In the genomic region with DNA sequence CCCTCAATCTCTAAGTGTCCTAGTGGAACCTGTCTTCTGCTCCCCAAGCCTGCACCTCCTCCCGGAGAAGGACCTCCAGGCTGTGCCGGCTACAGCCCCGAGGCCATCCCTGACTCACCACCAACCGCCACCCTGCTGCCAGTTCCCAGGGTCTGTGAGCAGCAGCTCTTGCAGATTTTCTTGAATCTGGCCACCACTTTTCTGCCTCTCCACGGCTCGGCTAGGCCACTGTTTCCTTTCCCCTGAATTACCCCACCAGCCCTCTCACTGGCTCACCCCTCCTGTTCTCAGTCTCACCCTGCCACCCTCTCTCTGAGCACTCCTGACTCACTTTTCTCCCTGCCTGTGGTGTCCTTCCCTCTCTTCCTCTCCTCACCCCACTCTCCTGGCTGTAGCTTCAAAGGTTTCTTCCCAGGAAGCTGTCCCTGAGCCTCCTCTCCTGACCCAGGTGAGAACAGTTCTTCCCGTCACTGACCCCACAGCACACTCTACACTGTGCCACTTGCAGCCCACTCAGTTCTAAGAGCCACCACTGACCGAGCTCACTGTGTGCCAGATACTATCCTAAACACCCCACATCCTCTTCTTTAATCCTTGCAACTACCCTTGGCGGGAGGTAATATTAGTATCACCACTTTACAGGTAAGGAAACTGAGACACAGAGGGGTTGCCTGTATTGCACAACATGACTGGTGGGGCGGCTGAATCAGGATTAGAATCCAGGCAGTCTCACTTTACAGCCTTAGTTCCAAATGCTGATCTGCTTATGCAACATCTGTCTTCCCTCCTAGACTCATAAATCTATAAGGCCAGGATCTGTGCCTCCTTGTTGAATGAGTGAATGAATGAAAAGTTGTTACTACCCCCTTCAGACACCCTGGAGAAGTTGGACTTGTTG, we compare ENCODE assay signal across 8 cellular contexts.
DNase-seq lines count a peak whose midpoint lies in the region; ATAC-seq and TF ChIP-seq lines count a peak whose summit lies in the region.

No MANE protein-coding gene starts in this region.

- H3K27me3 Mint-ChIP-seq in activated CD8-positive, alpha-beta T cell treated with anti-CD3 and anti-CD28 coated beads, Interleukin-2, amount 10 ng/mL, durations not matched to agents 7 days and 5 days (ENCODE audit: low read depth): no peaks in the 10 kb centered on the region

- H3K4me3 ChIP-seq in left ventricle myocardium inferior: no peak overlapping the region
- H3K4me3 ChIP-seq in right cardiac atrium (ENCODE audit: low read length): no peak overlapping the region
- no peak overlapping the region for H3K4me3 ChIP-seq in vagina

- no peak for TF ChIP-seq CTCF in left ventricle myocardium inferior (IDR thresholded peaks at IDR 0.05; ENCODE audit: borderline replicate concordance)
- TF ChIP-seq CTCF in vagina (IDR thresholded peaks at IDR 0.05): no peak

- H3K36me3 ChIP-seq in left ventricle myocardium inferior (no peaks in the 10 kb centered on the region), vagina (no peaks in the 10 kb centered on the region)

- intact Hi-C loops in left ventricle myocardium inferior (cut with micrococcal nuclease) (no loop called here), Right ventricle myocardium superior (cut with DNase I) (loop anchor here (10.0 kb wide), 1 partner anchor 106 kb away; no protein-coding TSS in a partner anchor), right cardiac atrium (cut with DNase I) (loop anchor here in 1 of 4 donors (10.0 kb wide), 1 partner anchor 106 kb away; no protein-coding TSS in a partner anchor), vagina (cut with DNase I) (no loop called here)

- H3K4me1 Mint-ChIP-seq in activated CD8-positive, alpha-beta T cell treated with anti-CD3 and anti-CD28 coated beads, Interleukin-2, amount 10 ng/mL, durations not matched to agents 7 days and 5 days (ENCODE audit: low read depth): peaks cover 87% of the 10 kb centered on the region

- 69% methylated on average over 10 of the region's 10 CpGs for WGBS in right cardiac atrium

- H3K4me3 Mint-ChIP-seq in activated CD8-positive, alpha-beta T cell treated with anti-CD3 and anti-CD28 coated beads, Interleukin-2, amount 10 ng/mL, durations not matched to agents 7 days and 5 days: no peak overlapping the region

- no peaks in the 10 kb centered on the region for H3K9me3 Mint-ChIP-seq in activated CD8-positive, alpha-beta T cell treated with anti-CD3 and anti-CD28 coated beads, Interleukin-2, amount 10 ng/mL, durations not matched to agents 7 days and 5 days (ENCODE audit: insufficient read depth)

- CTCF ChIA-PET in activated CD8-positive, alpha-beta T cell treated with anti-CD3 and anti-CD28 coated beads, Interleukin-2, amount 10 ng/mL, durations not matched to agents 7 days and 5 days (lab: Charles Lee): interaction anchor here (1.0 kb wide), 1 partner anchor 12 kb away, joined by 3 read pairs; no protein-coding TSS in a partner anchor

- peak overlapping the region; percentile 90 for H3K27ac ChIP-seq in left ventricle myocardium inferior (replicated peaks)
- H3K27ac ChIP-seq in right cardiac atrium (ENCODE audit: low read length): peak overlapping the region; percentile 46
- peak overlapping the region; percentile 61 for H3K27ac ChIP-seq in vagina

- H3K4me1 ChIP-seq in left ventricle myocardium inferior (peaks cover 70% of the 10 kb centered on the region), right cardiac atrium (ENCODE audit: control insufficient read depth, insufficient read depth, low read length) (peaks cover 17% of the 10 kb centered on the region), vagina (peaks cover 69% of the 10 kb centered on the region)

- POLR2A ChIA-PET in activated CD8-positive, alpha-beta T cell treated with anti-CD3 and anti-CD28 coated beads, Interleukin-2, amount 10 ng/mL, durations not matched to agents 7 days and 5 days (lab: Charles Lee): no interaction called here

- no peaks in the 10 kb centered on the region for H3K36me3 Mint-ChIP-seq in activated CD8-positive, alpha-beta T cell treated with anti-CD3 and anti-CD28 coated beads, Interleukin-2, amount 10 ng/mL, durations not matched to agents 7 days and 5 days (ENCODE audit: low read depth)

- H3K27me3 ChIP-seq in left ventricle myocardium inferior (ENCODE audit: low read depth): no peaks in the 10 kb centered on the region
- no peaks in the 10 kb centered on the region for H3K27me3 ChIP-seq in right cardiac atrium (ENCODE audit: control insufficient read depth, insufficient read depth)
- no peaks in the 10 kb centered on the region for H3K27me3 ChIP-seq in vagina

- TF ChIP-seq POLR2A in vagina (IDR thresholded peaks at IDR 0.05): no peak

- peak overlapping the region; percentile 83 for H3K27ac Mint-ChIP-seq in activated CD8-positive, alpha-beta T cell treated with anti-CD3 and anti-CD28 coated beads, Interleukin-2, amount 10 ng/mL, durations not matched to agents 7 days and 5 days

- H3K9me3 ChIP-seq in left ventricle myocardium inferior (replicated peaks) (no peaks in the 10 kb centered on the region), right cardiac atrium (ENCODE audit: control insufficient read depth, low read length) (no peaks in the 10 kb centered on the region), vagina (no peaks in the 10 kb centered on the region)

- no peak for ATAC-seq in Right ventricle myocardium superior (ENCODE audit: poor library complexity)
- no peak for ATAC-seq in activated CD8-positive, alpha-beta T cell treated with anti-CD3 and anti-CD28 coated beads, Interleukin-2, amount 10 ng/mL, durations not matched to agents 7 days and 5 days
- ATAC-seq in right cardiac atrium: no peak
- ATAC-seq in HG03108 (IDR thresholded peaks at IDR 0.05; ENCODE audit: unreplicated experiment): no peak

- DNase-seq in left ventricle myocardium inferior (no peak), Right ventricle myocardium superior (no peak), right cardiac atrium (peak; percentile 31 to 62 (median 59)), vagina (ENCODE audit: extremely low spot score in 2 of 2) (no peak), NCI-H2029 (lab: John Stamatoyannopoulos, UW) (no peak)
- no peak for DNase-seq in activated CD8-positive, alpha-beta T cell treated with anti-CD3 and anti-CD28 coated beads, Interleukin-2, amount 10 ng/mL, durations not matched to agents 7 days and 5 days
- DNase-seq in stimulated activated CD4-positive, alpha-beta T cell treated with anti-CD3 and anti-CD28 coated beads, Interleukin-4, amount 100 ng/mL, for 1 hour: no peak

Comparison
In these comparisons a context has a peak if more than half of its experiments do, and no peak if none do; other contexts are left out.
1. DNase-seq: peak in right cardiac atrium (3 of 3); none in left ventricle myocardium inferior (single experiment), Right ventricle myocardium superior (single experiment), activated CD8-positive, alpha-beta T cell treated with anti-CD3 and anti-CD28 coated beads, Interleukin-2, amount 10 ng/mL, durations not matched to agents 7 days and 5 days (single experiment), vagina (0 of 2), NCI-H2029 (single experiment) and stimulated activated CD4-positive, alpha-beta T cell treated with anti-CD3 and anti-CD28 coated beads, Interleukin-4, amount 100 ng/mL, for 1 hour (single experiment).
2. Peak in every context shown above with its lines, with median percentiles within 50 percentile points of each other: H3K27ac ChIP-seq.